ENCODE assay signal across 1 cellular context in genomic region chr15:95556225-95556624, GRCh38.
A peak's percentile ranks its signal among the peaks of the same experiment; 100 is the strongest.
TF ChIP-seq lines count a peak whose summit lies in the region.

No MANE protein-coding gene starts in this region.

TF ChIP-seq in IMR-90, 13 proteins besides CTCF, POLR2A, EP300 and RAD21:
- TF ChIP-seq, protein P1, sequence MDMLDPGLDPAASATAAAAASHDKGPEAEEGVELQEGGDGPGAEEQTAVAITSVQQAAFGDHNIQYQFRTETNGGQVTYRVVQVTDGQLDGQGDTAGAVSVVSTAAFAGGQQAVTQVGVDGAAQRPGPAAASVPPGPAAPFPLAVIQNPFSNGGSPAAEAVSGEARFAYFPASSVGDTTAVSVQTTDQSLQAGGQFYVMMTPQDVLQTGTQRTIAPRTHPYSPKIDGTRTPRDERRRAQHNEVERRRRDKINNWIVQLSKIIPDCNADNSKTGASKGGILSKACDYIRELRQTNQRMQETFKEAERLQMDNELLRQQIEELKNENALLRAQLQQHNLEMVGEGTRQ (IDR thresholded peaks at IDR 0.05; ENCODE audit: low read depth, low read length), result no peak
- peak; percentile 67 for TF ChIP-seq CEBPB (IDR thresholded peaks at IDR 0.05; ENCODE audit: low read depth, low read length)
